8 cellular contexts compared by ENCODE assay signal in the genomic region with DNA sequence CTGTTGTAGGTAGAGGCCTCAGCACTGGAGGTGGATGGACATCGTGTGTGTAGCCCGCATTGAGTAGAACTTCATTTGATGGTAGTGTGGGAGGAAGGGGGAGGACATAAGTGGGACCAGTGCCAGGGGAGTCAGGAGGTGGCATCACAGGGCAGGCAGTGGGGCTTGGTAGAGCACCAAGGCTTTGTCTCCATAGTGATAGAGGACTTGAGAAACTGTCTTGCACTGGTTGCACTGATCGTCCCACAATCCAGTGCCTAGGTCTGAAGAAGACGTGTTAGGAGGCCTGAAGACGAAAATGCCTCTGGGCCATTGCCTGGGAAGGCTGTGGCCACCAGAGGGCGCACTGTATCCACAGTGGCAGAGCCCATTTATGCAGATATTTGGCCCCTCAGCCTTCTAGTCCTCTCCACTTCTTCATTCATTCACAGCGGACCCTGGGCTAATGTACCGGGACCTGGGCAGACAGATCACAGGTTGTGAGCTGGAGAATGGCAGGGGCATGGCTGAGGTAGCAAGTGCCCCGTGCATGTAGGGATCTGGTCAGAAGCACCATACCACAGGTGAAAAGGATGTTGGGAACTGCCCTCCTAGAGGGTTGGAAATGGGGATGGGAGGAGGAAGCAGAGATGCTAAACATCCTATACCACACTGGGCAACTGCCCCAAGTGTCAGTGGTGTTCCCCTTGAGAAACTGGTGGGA.
A peak's percentile ranks its signal among the peaks of the same experiment; 100 is the strongest.
DNase-seq lines count a peak whose midpoint lies in the region; ATAC-seq and TF ChIP-seq lines count a peak whose summit lies in the region.

No MANE protein-coding gene starts in this region.

- TF ChIP-seq CTCF in GM12801 (IDR thresholded peaks at IDR 0.05; ENCODE audit: extremely low read depth, insufficient read length), result peak; percentile 93
- peak; percentile 99 for TF ChIP-seq CTCF in fibroblast of pulmonary artery (IDR thresholded peaks at IDR 0.05; ENCODE audit: low read length, missing control alignments)
- peak; percentile 99 for TF ChIP-seq CTCF in neural progenitor cell (IDR thresholded peaks at IDR 0.05)
- peak in 6 of 7 experiments; percentile 84 to 98 (median 96) for TF ChIP-seq CTCF in stomach (IDR thresholded peaks at IDR 0.05)

- no peak overlapping the region for H3K4me2 ChIP-seq in neural progenitor cell

- H3K27ac ChIP-seq in neural progenitor cell, result peak overlapping the region; percentile 41
- peak overlapping the region in 1 of 5 donors; percentile 1 for H3K27ac ChIP-seq in stomach

- H3K4me1 ChIP-seq in neural progenitor cell (no peaks in the 10 kb centered on the region), stomach (peaks cover 0 to 38% (median 12%) of the 10 kb centered on the region in 4 donors)

- H3K27me3 ChIP-seq in neural progenitor cell (no peaks in the 10 kb centered on the region), stomach (no peaks in the 10 kb centered on the region)

- no peak overlapping the region for H3K9ac ChIP-seq in neural progenitor cell

- peaks cover 44% of the 10 kb centered on the region for H3F3A ChIP-seq in neural progenitor cell (ENCODE audit: low read depth)

- no peaks in the 10 kb centered on the region for H3K79me2 ChIP-seq in neural progenitor cell (ENCODE audit: low read depth)

- H3K9me3 ChIP-seq in neural progenitor cell (ENCODE audit: low read depth) (no peaks in the 10 kb centered on the region), stomach (no peaks in the 10 kb centered on the region)

- H3K4me1 Mint-ChIP-seq in activated T-helper 1 cell treated with anti-CD3 and anti-CD28 coated beads, Interleukin-12 subunit alpha, Interleukin-12 subunit beta, Interleukin-2, Interleukin-4 antibody, amounts not matched to agents 30 ng/mL and 10 ng/mL and 1 ng/mL, durations not matched to agents 14 hours and 24 hours and 36 hours (ENCODE audit: low read depth), result no peaks in the 10 kb centered on the region
- H3K4me1 Mint-ChIP-seq in neural progenitor cell, result no peaks in the 10 kb centered on the region

- no peaks in the 10 kb centered on the region for H3K36me3 ChIP-seq in neural progenitor cell
- H3K36me3 ChIP-seq in stomach, result peaks cover 5 to 34% (median 29%) of the 10 kb centered on the region in 4 donors

- H3K9me3 Mint-ChIP-seq in activated T-helper 1 cell treated with anti-CD3 and anti-CD28 coated beads, Interleukin-12 subunit alpha, Interleukin-12 subunit beta, Interleukin-2, Interleukin-4 antibody, amounts not matched to agents 30 ng/mL and 10 ng/mL and 1 ng/mL, durations not matched to agents 14 hours and 24 hours and 36 hours, result no peaks in the 10 kb centered on the region
- no peaks in the 10 kb centered on the region for H3K9me3 Mint-ChIP-seq in neural progenitor cell

- peaks cover 53% of the 10 kb centered on the region for H4K20me1 ChIP-seq in neural progenitor cell (ENCODE audit: low read depth)

- H3K27ac Mint-ChIP-seq in activated T-helper 1 cell treated with anti-CD3 and anti-CD28 coated beads, Interleukin-12 subunit alpha, Interleukin-12 subunit beta, Interleukin-2, Interleukin-4 antibody, amounts not matched to agents 30 ng/mL and 10 ng/mL and 1 ng/mL, durations not matched to agents 14 hours and 24 hours and 36 hours, result no peak overlapping the region
- H3K27ac Mint-ChIP-seq in neural progenitor cell, result no peak overlapping the region

- no peak overlapping the region for H2AFZ ChIP-seq in neural progenitor cell (replicated peaks)

- no peak overlapping the region for H3K4me3 ChIP-seq in fibroblast of pulmonary artery (replicated peaks; ENCODE audit: low read depth, low read length)
- H3K4me3 ChIP-seq in neural progenitor cell, result no peak overlapping the region
- H3K4me3 ChIP-seq in stomach, result no peak overlapping the region

- peak; percentile 69 for DNase-seq in LHCN-M2 (ENCODE audit: low read depth)
- peak; percentile 74 for DNase-seq in RPMI7951 (ENCODE audit: low read depth)
- DNase-seq in activated T-helper 1 cell treated with anti-CD3 and anti-CD28 coated beads, Interleukin-12 subunit alpha, Interleukin-12 subunit beta, Interleukin-2, Interleukin-4 antibody, amounts not matched to agents 30 ng/mL and 10 ng/mL and 1 ng/mL, durations not matched to agents 14 hours and 24 hours and 36 hours (ENCODE audit: low spot score), result peak; percentile 62
- peak; percentile 87 for DNase-seq in fibroblast of pulmonary artery (ENCODE audit: low read depth)
- peak; percentile 89 for DNase-seq in neural progenitor cell (ENCODE audit: low spot score)
- peak; percentile 93 for DNase-seq in stomach

- no peak for ATAC-seq in HG02884 (IDR thresholded peaks at IDR 0.05; ENCODE audit: unreplicated experiment)

- TF ChIP-seq EP300 in stomach (IDR thresholded peaks at IDR 0.05), result no peak

- TF ChIP-seq POLR2A in stomach (IDR thresholded peaks at IDR 0.05), result no peak

- no peaks in the 10 kb centered on the region for H3K27me3 Mint-ChIP-seq in activated T-helper 1 cell treated with anti-CD3 and anti-CD28 coated beads, Interleukin-12 subunit alpha, Interleukin-12 subunit beta, Interleukin-2, Interleukin-4 antibody, amounts not matched to agents 30 ng/mL and 10 ng/mL and 1 ng/mL, durations not matched to agents 14 hours and 24 hours and 36 hours (ENCODE audit: insufficient read depth)
- peaks cover 4% of the 10 kb centered on the region for H3K27me3 Mint-ChIP-seq in neural progenitor cell (ENCODE audit: insufficient read depth, low read depth)

- WGBS in stomach, 5 donors, result 13 to 24% (median 21%) methylated on average over 9 of the region's 9 CpGs

- no peaks in the 10 kb centered on the region for H3K36me3 Mint-ChIP-seq in activated T-helper 1 cell treated with anti-CD3 and anti-CD28 coated beads, Interleukin-12 subunit alpha, Interleukin-12 subunit beta, Interleukin-2, Interleukin-4 antibody, amounts not matched to agents 30 ng/mL and 10 ng/mL and 1 ng/mL, durations not matched to agents 14 hours and 24 hours and 36 hours (ENCODE audit: low read depth)
- peaks cover 18% of the 10 kb centered on the region for H3K36me3 Mint-ChIP-seq in neural progenitor cell

- intact Hi-C loops in activated T-helper 1 cell treated with anti-CD3 and anti-CD28 coated beads, Interleukin-12 subunit alpha, Interleukin-12 subunit beta, Interleukin-2, Interleukin-4 antibody, amounts not matched to agents 30 ng/mL and 10 ng/mL and 1 ng/mL, durations not matched to agents 14 hours and 24 hours and 36 hours (cut with micrococcal nuclease), result loop anchor here (1.0 kb wide), 2 partner anchors 142 to 186 kb away; no protein-coding TSS in a partner anchor
- intact Hi-C loops in stomach (cut with DNase I; ENCODE audit: low total_unique reads), result loop anchor here (5.0 kb wide), 1 partner anchor 140 kb away; the partner anchor contains the start of genes P3R3URF and TSPAN1

- no peak overlapping the region for H3K4me3 Mint-ChIP-seq in activated T-helper 1 cell treated with anti-CD3 and anti-CD28 coated beads, Interleukin-12 subunit alpha, Interleukin-12 subunit beta, Interleukin-2, Interleukin-4 antibody, amounts not matched to agents 30 ng/mL and 10 ng/mL and 1 ng/mL, durations not matched to agents 14 hours and 24 hours and 36 hours
- no peak overlapping the region for H3K4me3 Mint-ChIP-seq in neural progenitor cell
